8 cellular contexts compared by ENCODE assay signal in the genomic region with DNA sequence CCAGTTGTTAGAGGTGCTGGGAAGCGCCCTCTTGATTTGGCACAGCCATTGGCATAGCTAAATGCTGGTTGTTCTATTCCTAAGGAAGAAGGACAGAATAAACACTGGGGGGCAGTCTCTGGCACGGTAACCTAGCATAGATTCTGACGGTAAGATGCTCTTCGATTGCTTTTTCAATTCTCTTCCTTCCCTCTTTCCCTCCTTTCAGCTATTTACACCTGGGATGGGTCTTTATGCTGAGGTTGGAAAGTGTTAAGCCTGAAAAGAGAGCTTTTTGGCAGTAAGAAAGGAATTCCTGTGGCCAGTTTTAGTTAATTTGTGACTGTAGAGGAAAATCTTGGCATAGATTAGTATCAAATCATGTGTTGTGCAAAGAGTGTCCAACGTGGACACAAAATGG.
DNase-seq lines count a peak whose midpoint lies in the region; ATAC-seq and TF ChIP-seq lines count a peak whose summit lies in the region.

No MANE protein-coding gene starts in this region.

- TF ChIP-seq CTCF in AG04449 (IDR thresholded peaks at IDR 0.05; ENCODE audit: insufficient read depth, low read length, missing control alignments): peak; percentile 28
- TF ChIP-seq CTCF in GM13976 (IDR thresholded peaks at IDR 0.05; ENCODE audit: borderline replicate concordance, control extremely low read depth, extremely low read depth, insufficient read depth, missing control alignments): peak; percentile 45
- peak; percentile 73 for TF ChIP-seq CTCF in OCI-LY7 (conservative IDR thresholded peaks at IDR 0.05; ENCODE audit: low read length)
- TF ChIP-seq CTCF in hepatocyte (IDR thresholded peaks at IDR 0.05; ENCODE audit: poor library complexity): peak; percentile 17
- TF ChIP-seq CTCF in coronary artery (IDR thresholded peaks at IDR 0.05): no peak

- H4K20me1 ChIP-seq in OCI-LY7 (ENCODE audit: insufficient read depth, low read length): no peaks in the 10 kb centered on the region
- no peaks in the 10 kb centered on the region for H4K20me1 ChIP-seq in hepatocyte (ENCODE audit: insufficient read depth, poor library complexity, severe bottlenecking)

- H3K9me2 ChIP-seq in OCI-LY7 (ENCODE audit: insufficient read depth, low read length): no peaks in the 10 kb centered on the region
- H3K9me2 ChIP-seq in hepatocyte (replicated peaks; ENCODE audit: insufficient read depth): no peaks in the 10 kb centered on the region

- DNase-seq in AG04449 (ENCODE audit: low read depth, low spot score) (no peak), GM13976 (ENCODE audit: low spot score) (peak; percentile 21), OCI-LY7 (ENCODE audit: low spot score) (peak; percentile 43), hepatocyte (ENCODE audit: low spot score) (no peak), coronary artery (ENCODE audit: low spot score) (no peak), right cardiac atrium (no peak), T-helper 9 cell (no peak)

- H2AFZ ChIP-seq in OCI-LY7 (ENCODE audit: low read length) (no peak overlapping the region), hepatocyte (no peak overlapping the region)

- 54% methylated on average over 5 of the region's 5 CpGs for WGBS in hepatocyte (ENCODE audit: low lambda C conversion rate, missing lambda C conversion rate)
- 48% methylated on average over 5 of the region's 5 CpGs for WGBS in right cardiac atrium

- no TSS peak for BruUV-seq in OCI-LY7 (replicated peaks; lab: Mats Ljungman, UMichigan)

- POLR2A ChIA-PET in AG04449 (lab: Yijun Ruan, JAX) (interaction anchor here (0.7 kb wide), 1 partner anchor 202 kb away, joined by 3 read pairs; no protein-coding TSS in a partner anchor), OCI-LY7 (lab: Charles Lee) (interaction anchor here (0.5 to 1.2 kb wide), 4 partner anchors 155 to 272 kb away, joined by 3 to 5 read pairs (median 3); no protein-coding TSS in a partner anchor)

- H3K4me1 ChIP-seq in OCI-LY7 (ENCODE audit: insufficient read depth, low read length, poor library complexity, severe bottlenecking) (no peaks in the 10 kb centered on the region), hepatocyte (ENCODE audit: insufficient read depth) (peaks cover 29% of the 10 kb centered on the region), right cardiac atrium (ENCODE audit: control insufficient read depth, insufficient read depth, low read length) (no peaks in the 10 kb centered on the region)

- H3K4me2 ChIP-seq in OCI-LY7 (ENCODE audit: low read length) (no peak overlapping the region), hepatocyte (no peak overlapping the region)

- CTCF ChIA-PET in AG04449 (lab: Yijun Ruan, JAX) (interaction anchor here (0.8 to 6.1 kb wide), 12 partner anchors 11 to 207 kb away, joined by 3 to 131 read pairs (median 6); no protein-coding TSS in a partner anchor), OCI-LY7 (lab: Charles Lee; ENCODE audit: unreplicated experiment) (interaction anchor here (1.0 to 1.4 kb wide), 2 partner anchors 172 to 201 kb away, joined by 3 to 6 read pairs; no protein-coding TSS in a partner anchor)

- H3K9me3 ChIP-seq in OCI-LY7 (ENCODE audit: low read length) (no peaks in the 10 kb centered on the region), hepatocyte (ENCODE audit: low read depth) (no peaks in the 10 kb centered on the region), right cardiac atrium (ENCODE audit: control insufficient read depth, low read length) (no peaks in the 10 kb centered on the region)

- H3K27me3 ChIP-seq in hepatocyte (no peaks in the 10 kb centered on the region), right cardiac atrium (ENCODE audit: control insufficient read depth, insufficient read depth) (no peaks in the 10 kb centered on the region)

- H3K79me2 ChIP-seq in OCI-LY7 (ENCODE audit: insufficient read depth, low read depth, low read length) (no peaks in the 10 kb centered on the region), hepatocyte (no peaks in the 10 kb centered on the region)

- no peaks in the 10 kb centered on the region for H3K36me3 ChIP-seq in OCI-LY7 (ENCODE audit: insufficient read depth, low read length)
- no peaks in the 10 kb centered on the region for H3K36me3 ChIP-seq in hepatocyte (replicated peaks; ENCODE audit: insufficient read depth, low read depth)

- no peak overlapping the region for H3K27ac ChIP-seq in OCI-LY7 (ENCODE audit: low read depth, low read length, poor library complexity, severe bottlenecking)
- no peak overlapping the region for H3K27ac ChIP-seq in hepatocyte
- H3K27ac ChIP-seq in coronary artery: no peak overlapping the region
- H3K27ac ChIP-seq in right cardiac atrium (ENCODE audit: low read length): no peak overlapping the region

- ATAC-seq in right cardiac atrium (no peak), GM21528 (IDR thresholded peaks at IDR 0.05; ENCODE audit: low FRiP score, unreplicated experiment) (no peak)

- intact Hi-C loops in OCI-LY7 (cut with micrococcal nuclease; ENCODE audit: unreplicated experiment) (loop anchor here (1.0 kb wide), 1 partner anchor 202 kb away; no protein-coding TSS in a partner anchor), right cardiac atrium (cut with DNase I) (no loop called here)

- H3K4me3 ChIP-seq in AG04449 (ENCODE audit: low read depth, low read length) (no peak overlapping the region), OCI-LY7 (ENCODE audit: low read depth, low read length, poor library complexity, severe bottlenecking) (no peak overlapping the region), hepatocyte (no peak overlapping the region), coronary artery (no peak overlapping the region), right cardiac atrium (ENCODE audit: low read length) (no peak overlapping the region)

- in situ Hi-C loops in GM13976 (cut with MboI; ENCODE audit: low sequenced_read_pairs, unreplicated experiment): loop anchor here (10.0 kb wide), 1 partner anchor 200 kb away; no protein-coding TSS in a partner anchor

Comparison
In these comparisons a context has a peak if more than half of its experiments do, and no peak if none do; other contexts are left out.
1. DNase-seq: peak in GM13976 (single experiment) and OCI-LY7 (single experiment); none in AG04449 (single experiment), hepatocyte (single experiment), coronary artery (single experiment), right cardiac atrium (0 of 3) and T-helper 9 cell (single experiment).